In the genomic region with DNA sequence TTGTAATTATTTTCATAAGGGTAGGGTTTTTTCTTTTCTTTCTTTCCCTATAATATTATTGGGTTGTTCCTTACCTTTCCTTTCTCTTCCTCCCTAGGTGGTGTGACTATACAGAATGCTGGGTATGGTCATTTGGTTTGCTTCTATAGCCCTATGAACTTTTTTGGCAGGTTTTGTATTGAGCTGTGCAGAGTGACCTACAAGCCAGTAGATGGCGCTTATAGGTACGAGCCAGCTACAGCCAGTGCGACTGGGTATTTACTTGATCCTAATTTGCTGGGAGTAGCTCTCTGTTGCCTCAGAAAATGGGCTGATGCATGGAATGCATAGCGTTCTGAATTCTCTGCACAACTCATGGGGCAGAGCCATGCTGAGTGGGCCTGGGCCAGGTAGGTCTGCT, we compare ENCODE assay signal across 17 cellular contexts.
DNase-seq lines count a peak whose midpoint lies in the region; ATAC-seq and TF ChIP-seq lines count a peak whose summit lies in the region.
"Had no signal": no experiment of that assay in that cellular context is flagged by ENCODE, and none has a peak within 500 bp of the region (broad histone marks: within the 10 kb centered on the region; RNA-seq: fewer than 3 reads in every experiment).

No MANE protein-coding gene starts in this region.

- ATAC-seq in GM23338 = peak; percentile 73
- ATAC-seq in sciatic nerve = no peak
- ATAC-seq in CD8-positive, alpha-beta T cell = no peak
- ATAC-seq in natural killer cell treated with Interleukin-12 subunit alpha and Interleukin-12 subunit beta and Interleukin-15 and Interleukin-18, amount 100 ng/mL, for 72 hours = no peak
- ATAC-seq: activated CD8-positive, alpha-beta T cell treated with anti-CD3 and anti-CD28 coated beads, Interleukin-2, amount 10 ng/mL, durations not matched to agents 7 days and 5 days; heart left ventricle had no signal

- TF ChIP-seq CTCF in C4-2B (conservative IDR thresholded peaks at IDR 0.05) = peak; percentile 29
- peak; percentile 56 to 61 for TF ChIP-seq CTCF in GM23338 (conservative IDR thresholded peaks at IDR 0.05; ENCODE audit: low read depth in 2 of 2)
- TF ChIP-seq CTCF in OCI-LY3 (IDR thresholded peaks at IDR 0.05; ENCODE audit: low read depth, low read length) = peak; percentile 41
- TF ChIP-seq CTCF in CD8-positive, alpha-beta T cell (IDR thresholded peaks at IDR 0.05) = no peak

- no peak overlapping the region for H3K27ac Mint-ChIP-seq in GM23338
- no peak overlapping the region for H3K27ac Mint-ChIP-seq in CD8-positive, alpha-beta T cell
- H3K27ac Mint-ChIP-seq in natural killer cell treated with Interleukin-12 subunit alpha and Interleukin-12 subunit beta and Interleukin-15 and Interleukin-18, amount 100 ng/mL, for 72 hours = no peak overlapping the region
- H3K27ac Mint-ChIP-seq: activated CD8-positive, alpha-beta T cell treated with anti-CD3 and anti-CD28 coated beads, Interleukin-2, amount 10 ng/mL, durations not matched to agents 7 days and 5 days; B cell had no signal

- H3K27me3 Mint-ChIP-seq in GM23338 (ENCODE audit: insufficient read depth, low read depth, poor library complexity) = no peaks in the 10 kb centered on the region
- no peaks in the 10 kb centered on the region for H3K27me3 Mint-ChIP-seq in CD8-positive, alpha-beta T cell (ENCODE audit: low read depth)
- H3K27me3 Mint-ChIP-seq in natural killer cell treated with Interleukin-12 subunit alpha and Interleukin-12 subunit beta and Interleukin-15 and Interleukin-18, amount 100 ng/mL, for 72 hours = no peaks in the 10 kb centered on the region
- H3K27me3 Mint-ChIP-seq: B cell had no signal

- DNase-seq in GM23338 (ENCODE audit: low spot score) = peak; percentile 34
- peak; percentile 0 for DNase-seq in globus pallidus (ENCODE audit: low spot score)
- no peak for DNase-seq in sciatic nerve (ENCODE audit: low spot score)
- no peak for DNase-seq in SIG-M5 treated with dmso at 0.1 percent for 504 hours (lab: John Stamatoyannopoulos, UW; ENCODE audit: unreplicated experiment)
- DNase-seq in CD8-positive, alpha-beta T cell = no peak
- no peak for DNase-seq in natural killer cell treated with Interleukin-12 subunit alpha and Interleukin-12 subunit beta and Interleukin-15 and Interleukin-18, amount 100 ng/mL, for 72 hours (ENCODE audit: low spot score)
- DNase-seq: activated CD8-positive, alpha-beta T cell treated with anti-CD3 and anti-CD28 coated beads, Interleukin-2, amount 10 ng/mL, durations not matched to agents 7 days and 5 days; amniotic stem cell; DMS79 treated with DMSO at 0.1 percent for 48 hours; heart left ventricle; NCI-H2171 treated with DMSO at 0.1 percent for 48 hours; stimulated activated naive CD4-positive, alpha-beta T cell had no signal

- no peak overlapping the region for H3K9ac ChIP-seq in OCI-LY3 (ENCODE audit: low read length)

- H3K27ac ChIP-seq in C4-2B (no peak overlapping the region), GM23338 (ENCODE audit: low read depth) (no peak overlapping the region), OCI-LY3 (ENCODE audit: low read length) (no peak overlapping the region)
- H3K27ac ChIP-seq in CD8-positive, alpha-beta T cell (ENCODE audit: low read depth, low read length) = no peak overlapping the region
- H3K27ac ChIP-seq: heart left ventricle, skin epidermis, vagina had no signal

- H3F3A ChIP-seq in GM23338 (replicated peaks; ENCODE audit: low read depth) = no peaks in the 10 kb centered on the region

- H3K4me3 ChIP-seq in GM23338 = no peak overlapping the region
- H3K4me3 ChIP-seq in OCI-LY3 (ENCODE audit: low read length) = no peak overlapping the region
- H3K4me3 ChIP-seq in CD8-positive, alpha-beta T cell (ENCODE audit: low read depth, low read length) = no peak overlapping the region
- H3K4me3 ChIP-seq: heart left ventricle, skin epidermis, vagina had no signal

- H2AFZ ChIP-seq in GM23338 (no peak overlapping the region), OCI-LY3 (ENCODE audit: low read depth, low read length) (no peak overlapping the region)

- no peaks in the 10 kb centered on the region for H3K4me1 Mint-ChIP-seq in GM23338
- H3K4me1 Mint-ChIP-seq in CD8-positive, alpha-beta T cell (ENCODE audit: low read depth) = no peaks in the 10 kb centered on the region
- H3K4me1 Mint-ChIP-seq in natural killer cell treated with Interleukin-12 subunit alpha and Interleukin-12 subunit beta and Interleukin-15 and Interleukin-18, amount 100 ng/mL, for 72 hours (ENCODE audit: low read depth in 2 of 2) = no peaks in the 10 kb centered on the region
- H3K4me1 Mint-ChIP-seq: B cell had no signal

- H3K4me2 ChIP-seq in GM23338 = no peak overlapping the region
- H3K4me2 ChIP-seq in OCI-LY3 (ENCODE audit: low read length) = no peak overlapping the region

- H4K20me1 ChIP-seq in GM23338 (replicated peaks; ENCODE audit: insufficient read depth) (no peaks in the 10 kb centered on the region), OCI-LY3 (ENCODE audit: insufficient read depth, low read length) (no peaks in the 10 kb centered on the region)

- H3K36me3 Mint-ChIP-seq in GM23338 (ENCODE audit: low read depth) = peaks cover 10% of the 10 kb centered on the region; the same call in 2 of the 3 replicates
- H3K36me3 Mint-ChIP-seq in CD8-positive, alpha-beta T cell = no peaks in the 10 kb centered on the region
- no peaks in the 10 kb centered on the region for H3K36me3 Mint-ChIP-seq in natural killer cell treated with Interleukin-12 subunit alpha and Interleukin-12 subunit beta and Interleukin-15 and Interleukin-18, amount 100 ng/mL, for 72 hours

- no peaks in the 10 kb centered on the region for H3K9me2 ChIP-seq in GM23338 (ENCODE audit: insufficient read depth)

- CTCF ChIA-PET in CD8-positive, alpha-beta T cell (lab: Charles Lee) = no interaction called here

- H3K4me3 Mint-ChIP-seq in GM23338 = no peak overlapping the region
- no peak overlapping the region for H3K4me3 Mint-ChIP-seq in CD8-positive, alpha-beta T cell
- H3K4me3 Mint-ChIP-seq in natural killer cell treated with Interleukin-12 subunit alpha and Interleukin-12 subunit beta and Interleukin-15 and Interleukin-18, amount 100 ng/mL, for 72 hours = no peak overlapping the region
- H3K4me3 Mint-ChIP-seq: activated CD8-positive, alpha-beta T cell treated with anti-CD3 and anti-CD28 coated beads, Interleukin-2, amount 10 ng/mL, durations not matched to agents 7 days and 5 days; B cell had no signal

- H3K36me3 ChIP-seq in GM23338 (ENCODE audit: insufficient read depth) = no peaks in the 10 kb centered on the region
- H3K36me3 ChIP-seq in OCI-LY3 (replicated peaks; ENCODE audit: low read depth, low read length) = no peaks in the 10 kb centered on the region
- H3K36me3 ChIP-seq in CD8-positive, alpha-beta T cell (ENCODE audit: insufficient read depth, low read length) = no peaks in the 10 kb centered on the region
- H3K36me3 ChIP-seq: heart left ventricle, vagina had no signal

- H3K79me2 ChIP-seq in GM23338 (replicated peaks; ENCODE audit: insufficient read depth) (no peaks in the 10 kb centered on the region), OCI-LY3 (ENCODE audit: low read length) (no peaks in the 10 kb centered on the region)

- H3K9me3 Mint-ChIP-seq in GM23338 = peaks cover 35% of the 10 kb centered on the region
- peaks cover 2% of the 10 kb centered on the region for H3K9me3 Mint-ChIP-seq in CD8-positive, alpha-beta T cell
- peaks cover 8% of the 10 kb centered on the region for H3K9me3 Mint-ChIP-seq in natural killer cell treated with Interleukin-12 subunit alpha and Interleukin-12 subunit beta and Interleukin-15 and Interleukin-18, amount 100 ng/mL, for 72 hours

- no peaks in the 10 kb centered on the region for H3K4me1 ChIP-seq in GM23338 (ENCODE audit: insufficient read depth)
- no peaks in the 10 kb centered on the region for H3K4me1 ChIP-seq in OCI-LY3 (ENCODE audit: low read length)
- H3K4me1 ChIP-seq in CD8-positive, alpha-beta T cell (ENCODE audit: insufficient read depth, low read length) = no peaks in the 10 kb centered on the region
- H3K4me1 ChIP-seq: heart left ventricle, vagina had no signal

- H3K27me3 ChIP-seq in GM23338 (ENCODE audit: insufficient read depth) = no peaks in the 10 kb centered on the region
- H3K27me3 ChIP-seq in OCI-LY3 (ENCODE audit: low read depth, low read length) = no peaks in the 10 kb centered on the region
- no peaks in the 10 kb centered on the region for H3K27me3 ChIP-seq in CD8-positive, alpha-beta T cell (ENCODE audit: insufficient read depth, low read length)
- H3K27me3 ChIP-seq: vagina had no signal

- no peaks in the 10 kb centered on the region for H3K9me3 ChIP-seq in OCI-LY3 (ENCODE audit: insufficient read depth, low read length)
- H3K9me3 ChIP-seq in CD8-positive, alpha-beta T cell (ENCODE audit: low read length) = no peaks in the 10 kb centered on the region
- H3K9me3 ChIP-seq: vagina had no signal

- POLR2A ChIA-PET in CD8-positive, alpha-beta T cell (lab: Charles Lee) = no interaction called here

- intact Hi-C loops in sciatic nerve (cut with DNase I) = no loop called here
- intact Hi-C loops in CD8-positive, alpha-beta T cell (cut with DNase I, micrococcal nuclease) = no loop called here

TF ChIP-seq in GM23338, 12 proteins besides CTCF, POLR2A, EP300 and RAD21 (continues in another document):
- TF ChIP-seq ZNF114 (CRISPR knock-in tag; IDR thresholded peaks at IDR 0.05) (no peak), CREB1 (CRISPR knock-in tag; IDR thresholded peaks at IDR 0.05; ENCODE audit: low read depth) (no peak), NANOG (IDR thresholded peaks at IDR 0.05; ENCODE audit: borderline replicate concordance) (no peak), ZNF331 (CRISPR knock-in tag; IDR thresholded peaks at IDR 0.05; ENCODE audit: low read depth) (no peak), STAT1 (IDR thresholded peaks at IDR 0.05; ENCODE audit: unreplicated experiment) (no peak), JUNB (IDR thresholded peaks at IDR 0.05; ENCODE audit: unreplicated experiment) (no peak), POLR2AphosphoS5 (IDR thresholded peaks at IDR 0.05; ENCODE audit: low read depth) (no peak)
- TF ChIP-seq, protein P1, sequence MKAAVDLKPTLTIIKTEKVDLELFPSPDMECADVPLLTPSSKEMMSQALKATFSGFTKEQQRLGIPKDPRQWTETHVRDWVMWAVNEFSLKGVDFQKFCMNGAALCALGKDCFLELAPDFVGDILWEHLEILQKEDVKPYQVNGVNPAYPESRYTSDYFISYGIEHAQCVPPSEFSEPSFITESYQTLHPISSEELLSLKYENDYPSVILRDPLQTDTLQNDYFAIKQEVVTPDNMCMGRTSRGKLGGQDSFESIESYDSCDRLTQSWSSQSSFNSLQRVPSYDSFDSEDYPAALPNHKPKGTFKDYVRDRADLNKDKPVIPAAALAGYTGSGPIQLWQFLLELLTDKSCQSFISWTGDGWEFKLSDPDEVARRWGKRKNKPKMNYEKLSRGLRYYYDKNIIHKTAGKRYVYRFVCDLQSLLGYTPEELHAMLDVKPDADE (IDR thresholded peaks at IDR 0.05) = no peak

Comparison
In these comparisons a context has a peak if more than half of its experiments do, and no peak if none do; other contexts are left out.
1. DNase-seq: peak in GM23338 (single experiment) and globus pallidus (single experiment); none in sciatic nerve (single experiment), SIG-M5 treated with dmso at 0.1 percent for 504 hours (single experiment), CD8-positive, alpha-beta T cell (0 of 7) and natural killer cell treated with Interleukin-12 subunit alpha and Interleukin-12 subunit beta and Interleukin-15 and Interleukin-18, amount 100 ng/mL, for 72 hours (single experiment).